8 cellular contexts compared by ENCODE assay signal in genomic region chr11:57427692-57428082, GRCh38. TPM values are rescaled to one million over a fixed set of nuclear protein-coding genes. Genes with fewer than 3 reads are reported as not detected.
A peak's percentile ranks its signal among the peaks of the same experiment; 100 is the strongest.
DNase-seq lines count a peak whose midpoint lies in the region; FAIRE-seq and TF ChIP-seq lines count a peak whose summit lies in the region.

No MANE protein-coding gene starts in this region.

- intact Hi-C loops in activated naive CD4-positive, alpha-beta T cell treated with anti-CD3 and anti-CD28 coated beads for 36 hours (cut with micrococcal nuclease), result loop anchor here (5.0 kb wide), 1 partner anchor 1725 kb away; no protein-coding TSS in a partner anchor
- intact Hi-C loops in dorsolateral prefrontal cortex (cut with DNase I), result no loop called here

- H3K9me3 Mint-ChIP-seq in activated naive CD4-positive, alpha-beta T cell treated with anti-CD3 and anti-CD28 coated beads for 36 hours, result no peaks in the 10 kb centered on the region

- H3K4me3 Mint-ChIP-seq in activated naive CD4-positive, alpha-beta T cell treated with anti-CD3 and anti-CD28 coated beads for 36 hours, result peak overlapping the region; percentile 95

- FAIRE-seq in urothelium cell line (lab: Jason Lieb, UNC), result no peak

- no peak for TF ChIP-seq CTCF in dorsolateral prefrontal cortex (IDR thresholded peaks at IDR 0.05 in 54 of 56, conservative IDR thresholded peaks at IDR 0.05 in 2 of 56; ENCODE audit: low read depth in 1 of 56, partially characterized antibody in 56 of 56)

- peaks cover 28% of the 10 kb centered on the region for H3K4me1 Mint-ChIP-seq in activated naive CD4-positive, alpha-beta T cell treated with anti-CD3 and anti-CD28 coated beads for 36 hours (ENCODE audit: low read depth)

- DNase-seq in activated naive CD4-positive, alpha-beta T cell treated with anti-CD3 and anti-CD28 coated beads for 36 hours, result no peak
- DNase-seq in activated naive CD4-positive, alpha-beta T cell (lab: John Stamatoyannopoulos, UW), result no peak
- DNase-seq in dorsolateral prefrontal cortex (peak in 2 of 10 donors; percentile 27 to 40), ureter (ENCODE audit: low spot score) (peak; percentile 78), urothelium cell line (ENCODE audit: low spot score) (no peak), NCI-H128 (lab: John Stamatoyannopoulos, UW; ENCODE audit: unreplicated experiment) (no peak)
- DNase-seq in stimulated activated CD4-positive, alpha-beta T cell treated with anti-CD3 and anti-CD28 coated beads, Interleukin-1b, Interleukin-23, amount 100 ng/mL, for 48 hours, result no peak

- peak overlapping the region; percentile 96 for H3K27ac Mint-ChIP-seq in activated naive CD4-positive, alpha-beta T cell treated with anti-CD3 and anti-CD28 coated beads for 36 hours

- CTCF ChIA-PET in activated naive CD4-positive, alpha-beta T cell treated with anti-CD3 and anti-CD28 coated beads for 36 hours (lab: Charles Lee), result interaction anchor here (0.6 to 3.0 kb wide), 6 partner anchors 29 to 99 kb away, joined by 3 to 27 read pairs (median 4); no protein-coding TSS in a partner anchor

- peaks cover 8 to 21% of the 10 kb centered on the region in 2 donors for H3K4me1 ChIP-seq in muscle layer of duodenum (ENCODE audit: control insufficient read depth in 1 of 2, insufficient read depth in 2 of 2, low read length in 2 of 2)

- no peaks in the 10 kb centered on the region for H3K9me3 ChIP-seq in muscle layer of duodenum (ENCODE audit: control insufficient read depth in 1 of 2, low read length in 2 of 2)

- H3K36me3 Mint-ChIP-seq in activated naive CD4-positive, alpha-beta T cell treated with anti-CD3 and anti-CD28 coated beads for 36 hours (ENCODE audit: low read depth), result peaks cover 40% of the 10 kb centered on the region

- H3K27ac ChIP-seq in dorsolateral prefrontal cortex (peak overlapping the region in 53 of 59 donors; percentile 6 to 86 (median 69)), muscle layer of duodenum (ENCODE audit: low read length) (peak overlapping the region; percentile 94)

- H3K36me3 ChIP-seq in muscle layer of duodenum (ENCODE audit: control insufficient read depth in 1 of 2, insufficient read depth in 2 of 2, low read length in 2 of 2), result peaks cover 4% of the 10 kb centered on the region in 2 donors

- H3K27me3 ChIP-seq in dorsolateral prefrontal cortex (peaks cover 0 to 7% (median 0%) of the 10 kb centered on the region in 45 donors), muscle layer of duodenum (ENCODE audit: low read depth, low read length) (no peaks in the 10 kb centered on the region)

- peak overlapping the region in 23 of 59 donors; percentile 43 to 70 (median 64) for H3K4me3 ChIP-seq in dorsolateral prefrontal cortex
- peak overlapping the region in 1 of 2 donors; percentile 60 for H3K4me3 ChIP-seq in muscle layer of duodenum (ENCODE audit: low read depth in 1 of 2, low read length in 2 of 2)

- no peaks in the 10 kb centered on the region for H3K27me3 Mint-ChIP-seq in activated naive CD4-positive, alpha-beta T cell treated with anti-CD3 and anti-CD28 coated beads for 36 hours (ENCODE audit: low read depth)

RNA-seq across cellular contexts. Expression of gene SLC43A3, which starts 0.8 kb away (rescaled TPM):
- 100 to 1,000 TPM; 116 to 117 TPM for total RNA-seq in activated naive CD4-positive, alpha-beta T cell treated with anti-CD3 and anti-CD28 coated beads for 36 hours
- 10 to 100 TPM in 13 of 120 experiments, 1 to 10 TPM in 107; 2.5 to 22.1 (median 6.5) TPM for total RNA-seq in dorsolateral prefrontal cortex
- total RNA-seq in ureter, result 27.2 TPM

RNA-seq across cellular contexts. Expression of gene RTN4RL2, which starts 32.6 kb away (rescaled TPM):
- total RNA-seq in activated naive CD4-positive, alpha-beta T cell treated with anti-CD3 and anti-CD28 coated beads for 36 hours, result under 1 TPM; 0.74 to 0.99 TPM
- 10 to 100 TPM in 119 of 120 experiments, 1 to 10 TPM in 1; 8.1 to 75.2 (median 32.4) TPM for total RNA-seq in dorsolateral prefrontal cortex
- 1.5 TPM for total RNA-seq in ureter

RNA-seq across cellular contexts. Expression of gene PRG2, which starts 37.2 kb away (rescaled TPM):
- 1 to 10 TPM; 1.0 TPM for total RNA-seq in activated naive CD4-positive, alpha-beta T cell treated with anti-CD3 and anti-CD28 coated beads for 36 hours
- total RNA-seq in dorsolateral prefrontal cortex, result under 1 TPM in 2 of 120 experiments, not detected in 118; 0.28 to 0.47 TPM
- total RNA-seq in ureter, result 0.55 TPM

RNA-seq across cellular contexts. Expression of gene PRG3, which starts 46.7 kb away (rescaled TPM):
- not detected for total RNA-seq in activated naive CD4-positive, alpha-beta T cell treated with anti-CD3 and anti-CD28 coated beads for 36 hours
- total RNA-seq in dorsolateral prefrontal cortex (not detected), ureter (not detected)
